24 cellular contexts compared by ENCODE assay signal in genomic region chr12:46446645-46447044, GRCh38.
DNase-seq lines count a peak whose midpoint lies in the region; ATAC-seq, FAIRE-seq and TF ChIP-seq lines count a peak whose summit lies in the region.
"Had no signal": no experiment of that assay in that cellular context is flagged by ENCODE, and none has a peak within 500 bp of the region (broad histone marks: within the 10 kb centered on the region; RNA-seq: fewer than 3 reads in every experiment).

No MANE protein-coding gene starts in this region.

- no peak overlapping the region for H3K27ac ChIP-seq in HepG2 (ENCODE audit: extremely low read length, insufficient read depth, low read length)
- peak overlapping the region in 1 of 3 donors; percentile 25 for H3K27ac ChIP-seq in right lobe of liver
- H3K27ac ChIP-seq in VCaP: peak overlapping the region; percentile 65; the same call in 1 of the 2 replicates

- H3K4me3 ChIP-seq in HepG2 (replicated peaks in 1 of 3; ENCODE audit: insufficient read depth in 1 of 3, low read depth in 2 of 3, low read length in 3 of 3): no peak overlapping the region
- H3K4me3 ChIP-seq in right lobe of liver: no peak overlapping the region
- H3K4me3 ChIP-seq: body of pancreas, spleen had no signal

- TF ChIP-seq CTCF in HepG2 (CRISPR knock-in tag; IDR thresholded peaks at IDR 0.05): no peak
- TF ChIP-seq CTCF in right lobe of liver (IDR thresholded peaks at IDR 0.05): no peak
- no peak for TF ChIP-seq CTCF in VCaP (conservative IDR thresholded peaks at IDR 0.05)

- 87% methylated on average over 2 of the region's 2 CpGs for WGBS in HepG2 (ENCODE audit: low lambda C conversion rate)
- 61% methylated on average over 2 of the region's 2 CpGs for WGBS in right lobe of liver (ENCODE audit: insufficient coverage, low coverage, low lambda C conversion rate, missing lambda C conversion rate)

- no peaks in the 10 kb centered on the region for H3K27me3 ChIP-seq in HepG2 (ENCODE audit: control insufficient read depth in 1 of 2, insufficient read depth in 2 of 2, low read length in 2 of 2)
- H3K27me3 ChIP-seq in right lobe of liver: no peaks in the 10 kb centered on the region
- H3K27me3 ChIP-seq: body of pancreas, spleen had no signal

- TF ChIP-seq RAD21 in HepG2 (CRISPR knock-in tag; IDR thresholded peaks at IDR 0.05): no peak

- ATAC-seq in HepG2: no peak
- ATAC-seq in right lobe of liver: no peak
- no peak for ATAC-seq in HG03432 (IDR thresholded peaks at IDR 0.05; ENCODE audit: unreplicated experiment)
- ATAC-seq: activated CD8-positive, alpha-beta T cell treated with anti-CD3 and anti-CD28 coated beads for 36 hours; activated naive CD4-positive, alpha-beta T cell treated with anti-CD3 and anti-CD28 coated beads, Interleukin-2, amount 50 U/mL, for 72 hours; activated T-cell treated with anti-CD3 and anti-CD28 coated beads, Interleukin-2, amount 50 U/mL, for 4 hours; body of pancreas; CD8-positive, alpha-beta T cell had no signal

- intact Hi-C loops in HepG2 (cut with micrococcal nuclease; ENCODE audit: unreplicated experiment): no loop called here
- intact Hi-C loops in right lobe of liver (cut with DNase I): no loop called here

- H3K9me3 ChIP-seq in HepG2 (ENCODE audit: low read length) (no peaks in the 10 kb centered on the region), right lobe of liver (no peaks in the 10 kb centered on the region)
- H3K9me3 ChIP-seq: body of pancreas, spleen had no signal

- H2AFZ ChIP-seq in HepG2 (ENCODE audit: low read length): no peak overlapping the region

- CTCF ChIA-PET in HepG2 (lab: Yijun Ruan, JAX; ENCODE audit: low intra/inter-chr PET ratio, low total read pairs): no interaction called here

- no peak for FAIRE-seq in HepG2 (lab: Jason Lieb, UNC)

- H4K20me1 ChIP-seq in HepG2 (ENCODE audit: insufficient read depth, low read length): no peaks in the 10 kb centered on the region

- DNase-seq in HepG2 (ENCODE audit: low spot score) (no peak), right lobe of liver (no peak), kidney glomerular epithelial cell (lab: John Stamatoyannopoulos, UW) (peak; percentile 28), retina (no peak), HCEC 1CT (no peak)
- DNase-seq in central memory CD4-positive, alpha-beta T cell: no peak
- DNase-seq: activated B cell treated with CpG ODN at 0.5 μM for 24 hours; activated CD8-positive, alpha-beta T cell treated with anti-CD3 and anti-CD28 coated beads for 36 hours; activated T-cell treated with anti-CD3 and anti-CD28 coated beads, Interleukin-2, amount 50 U/mL, for 4 hours; body of pancreas; CD8-positive, alpha-beta T cell; cortex of kidney; foreskin fibroblast; hippocampal formation; Karpas-422; NCI-H2171; NCI-H748 treated with DMSO at 0.1 percent for 48 hours; OCI-M1; spleen; stimulated activated CD4-positive, alpha-beta T cell treated with anti-CD3 and anti-CD28 coated beads, Interleukin-4, amount 100 ng/mL, for 4 hours; T-helper 2 cell had no signal

- H3K79me2 ChIP-seq in HepG2 (ENCODE audit: insufficient read depth, low read length): no peaks in the 10 kb centered on the region

- POLR2A ChIA-PET in HepG2 (lab: Yijun Ruan, JAX): no interaction called here

- H3K4me2 ChIP-seq in HepG2 (ENCODE audit: low read depth, low read length): no peak overlapping the region

- H3K9ac ChIP-seq in HepG2 (ENCODE audit: insufficient read depth, low read depth, low read length): no peak overlapping the region

- TF ChIP-seq POLR2A in HepG2 (IDR thresholded peaks at IDR 0.05; ENCODE audit: insufficient read depth in 1 of 2, low read depth in 2 of 2, low read length in 2 of 2) (no peak), right lobe of liver (IDR thresholded peaks at IDR 0.05) (no peak)

- in situ Hi-C loops in HepG2 (cut with HindIII; ENCODE audit: extremely low pct_ligation_motif_present, low pct_unique_long_range_greater_than_20kb): no loop called here

- no peaks in the 10 kb centered on the region for H3K36me3 ChIP-seq in HepG2 (replicated peaks in 1 of 2; ENCODE audit: control insufficient read depth in 1 of 2, insufficient read depth in 2 of 2, low read length in 2 of 2)
- no peaks in the 10 kb centered on the region for H3K36me3 ChIP-seq in right lobe of liver
- H3K36me3 ChIP-seq: spleen had no signal

- BruUV-seq in HepG2 (replicated peaks; lab: Mats Ljungman, UMichigan): no TSS peak

- TF ChIP-seq EP300 in HepG2 (IDR thresholded peaks at IDR 0.05; ENCODE audit: low read depth in 2 of 2, low read length in 2 of 2) (no peak), HepG2 (CRISPR knock-in tag; IDR thresholded peaks at IDR 0.05; ENCODE audit: borderline replicate concordance) (no peak)

- H3K4me1 ChIP-seq in HepG2 (ENCODE audit: insufficient read depth, low read length) (peaks cover 55% of the 10 kb centered on the region), right lobe of liver (peaks cover 0 to 41% (median 15%) of the 10 kb centered on the region in 4 donors)

TF ChIP-seq in HepG2, 621 proteins besides CTCF, POLR2A, EP300 and RAD21:
- TF ChIP-seq TERF1 (CRISPR knock-in tag; IDR thresholded peaks at IDR 0.05): no peak
- no peak for TF ChIP-seq ZNF557 (CRISPR knock-in tag; IDR thresholded peaks at IDR 0.05)
- 0 out of 2 replicates have a peak, but pooled peaks have one; percentile 43 for TF ChIP-seq ZNF652 (CRISPR knock-in tag; IDR thresholded peaks at IDR 0.05; ENCODE audit: borderline replicate concordance, low read depth)
